8 cellular contexts compared by ENCODE assay signal in genomic region chr5:149268928-149269557, GRCh38. TPM values are rescaled to one million over a fixed set of nuclear protein-coding genes. Genes with fewer than 3 reads are reported as not detected.
A peak's percentile ranks its signal among the peaks of the same experiment; 100 is the strongest.
DNase-seq lines count a peak whose midpoint lies in the region; ATAC-seq, FAIRE-seq and TF ChIP-seq lines count a peak whose summit lies in the region.

No MANE protein-coding gene starts in this region.

- DNase-seq in Daoy (ENCODE audit: low read depth) (peak; percentile 70), HT-29 (ENCODE audit: low spot score) (peak; percentile 63), RCC 7860 (ENCODE audit: low spot score) (peak; percentile 70), epidermal melanocyte (ENCODE audit: insufficient read length, low spot score) (peak; percentile 51), neuronal stem cell (ENCODE audit: low spot score) (peak; percentile 31)
- no peak for DNase-seq in stimulated activated CD4-positive, alpha-beta T cell treated with anti-CD3 and anti-CD28 coated beads, Interleukin-12 subunit alpha, Interleukin-12 subunit beta, amount 100 ng/mL, for 4 hours

- H3K9me3 ChIP-seq in neuronal stem cell (replicated peaks in 1 of 2; ENCODE audit: control insufficient read depth in 2 of 2, insufficient read depth in 1 of 2, low read depth in 1 of 2, low read length in 2 of 2): peaks cover 2 to 5% of the 10 kb centered on the region in 2 donors

- no peak overlapping the region for H3K14ac ChIP-seq in neuronal stem cell (ENCODE audit: low read length)

- peaks cover 7 to 50% (median 35%) of the 10 kb centered on the region in 3 experiments for H3K27me3 ChIP-seq in neuronal stem cell (ENCODE audit: control insufficient read depth in 3 of 3, insufficient read depth in 3 of 3, low read depth in 1 of 3, low read length in 3 of 3)

- H2AK5ac ChIP-seq in neuronal stem cell (ENCODE audit: low read depth, low read length): no peak overlapping the region

- TF ChIP-seq CTCF in 22Rv1 (IDR thresholded peaks at IDR 0.05): peak; percentile 88

- peaks cover 3% of the 10 kb centered on the region in 2 donors for H3K4me1 ChIP-seq in neuronal stem cell (ENCODE audit: control insufficient read depth in 2 of 2, insufficient read depth in 1 of 2, low read depth in 1 of 2, low read length in 2 of 2)

- H3K36me3 ChIP-seq in neuronal stem cell (replicated peaks in 1 of 2; ENCODE audit: control insufficient read depth in 2 of 2, insufficient read depth in 2 of 2, low read length in 2 of 2): no peaks in the 10 kb centered on the region

- H4K91ac ChIP-seq in neuronal stem cell (ENCODE audit: low read depth, low read length, poor library complexity): no peak overlapping the region

- no peak overlapping the region for H3K18ac ChIP-seq in neuronal stem cell (ENCODE audit: low read length)

- ATAC-seq in GM19452 (IDR thresholded peaks at IDR 0.05; ENCODE audit: unreplicated experiment): no peak

- FAIRE-seq in RCC 7860 (lab: Jason Lieb, UNC): peak; percentile 84

- H3K4me3 ChIP-seq in neuronal stem cell (ENCODE audit: low read length in 2 of 2): no peak overlapping the region

- H3K27ac ChIP-seq in 22Rv1: no peak overlapping the region
- H3K27ac ChIP-seq in neuronal stem cell (replicated peaks; ENCODE audit: low read length): no peak overlapping the region

- H3K4me2 ChIP-seq in neuronal stem cell (ENCODE audit: insufficient read depth, low read length, poor library complexity, severe bottlenecking): no peak overlapping the region

- H3K23ac ChIP-seq in neuronal stem cell (ENCODE audit: low read depth, low read length, poor library complexity): no peak overlapping the region

- H3K4ac ChIP-seq in neuronal stem cell (ENCODE audit: low read length): no peak overlapping the region

- no peak overlapping the region for H4K8ac ChIP-seq in neuronal stem cell (ENCODE audit: low read depth, low read length)

- H2BK12ac ChIP-seq in neuronal stem cell (ENCODE audit: low read length): no peak overlapping the region

- no peak overlapping the region for H2BK120ac ChIP-seq in neuronal stem cell (ENCODE audit: low read depth, low read length)

- H3K79me1 ChIP-seq in neuronal stem cell (ENCODE audit: low read depth, low read length): no peaks in the 10 kb centered on the region

- no peak overlapping the region for H2AFZ ChIP-seq in neuronal stem cell (ENCODE audit: low read length)

- no peak overlapping the region for H2BK15ac ChIP-seq in neuronal stem cell (ENCODE audit: low read length)

- WGBS in neuronal stem cell (ENCODE audit: extremely low coverage in 2 of 2, insufficient read length in 2 of 2, insufficient replicate concordance in 1 of 2), 2 donors: 100% methylated on average over 1 of the region's 6 CpGs; no CpG with 5 or more reads in 1 of the 2 donors

- no peak overlapping the region for H3K9ac ChIP-seq in neuronal stem cell (ENCODE audit: low read depth, low read length, poor library complexity)

- no peak overlapping the region for H2BK5ac ChIP-seq in neuronal stem cell (ENCODE audit: low read length)

RNA-seq across cellular contexts. Expression of gene AFAP1L1, which starts 2.6 kb away (rescaled TPM):
- 11.7 and 12.8 TPM in 2 replicates for total RNA-seq in Daoy (2014; rRNA removed; shearing (Covaris generic))
- 0.05 TPM in 1 of 2 replicates, not detected in the other for total RNA-seq in HT-29 (2014; rRNA removed; shearing (Covaris generic))
- 0.29 TPM for polyA plus RNA-seq in neuronal stem cell (2013, experiment 1 of 2)
- 0.19 TPM for polyA plus RNA-seq in neuronal stem cell (2013, experiment 2 of 2)

Comparison
In these comparisons a context has a peak if more than half of its experiments do, and no peak if none do; other contexts are left out.
1. RNA of gene AFAP1L1, which starts 2.6 kb away (total RNA-seq): 11.7 to 12.8 TPM in Daoy; 0.05 TPM in HT-29; every median in the first group is over 10 times any median in the second.